ENCODE assay signal across 19 cellular contexts in genomic region chr12:50120953-50121352, GRCh38. TPM values are rescaled to one million over a fixed set of nuclear protein-coding genes. Genes with fewer than 3 reads are reported as not detected.
"Had no signal": no experiment of that assay in that cellular context is flagged by ENCODE, and none has a peak within 500 bp of the region (broad histone marks: within the 10 kb centered on the region; RNA-seq: fewer than 3 reads in every experiment).

No MANE protein-coding gene starts in this region.

- H3K27me3 Mint-ChIP-seq: naive B cell, type B pancreatic cell had no signal

- DNase-seq: effector memory CD4-positive, alpha-beta T cell; heart left ventricle; hippocampal formation; kidney glomerular epithelial cell; left ventricle myocardium superior; mesenchymal stem cell; midbrain; naive B cell; psoas muscle; stimulated activated CD4-positive, alpha-beta T cell treated with anti-CD3 and anti-CD28 coated beads, Interleukin-12 subunit alpha, Interleukin-12 subunit beta, amount 100 ng/mL, for 4 hours; stimulated activated naive CD4-positive, alpha-beta T cell treated with Interleukin-2 at 50 U/mL for 16 hours had no signal

- H3K27ac Mint-ChIP-seq: type B pancreatic cell had no signal

- H3K27me3 ChIP-seq: heart left ventricle, neutrophil had no signal

- ATAC-seq: esophagus mucosa, heart left ventricle, left ventricle myocardium superior, sciatic nerve had no signal

- H3K27ac ChIP-seq: heart left ventricle, neutrophil, psoas muscle, skin epidermis had no signal

- H3K9me3 Mint-ChIP-seq: naive B cell, type B pancreatic cell had no signal

- H3K4me3 Mint-ChIP-seq: naive B cell, type B pancreatic cell had no signal

- H3K4me3 ChIP-seq: heart left ventricle, lung, psoas muscle, skin epidermis had no signal

- H3K9me3 ChIP-seq: heart left ventricle, neutrophil, psoas muscle had no signal

RNA-seq across cellular contexts. Expression of gene GPD1, which starts 17.1 kb away (rescaled TPM):
- total RNA-seq: glomerular endothelial cell, osteoblast had no signal
